In the genomic region with DNA sequence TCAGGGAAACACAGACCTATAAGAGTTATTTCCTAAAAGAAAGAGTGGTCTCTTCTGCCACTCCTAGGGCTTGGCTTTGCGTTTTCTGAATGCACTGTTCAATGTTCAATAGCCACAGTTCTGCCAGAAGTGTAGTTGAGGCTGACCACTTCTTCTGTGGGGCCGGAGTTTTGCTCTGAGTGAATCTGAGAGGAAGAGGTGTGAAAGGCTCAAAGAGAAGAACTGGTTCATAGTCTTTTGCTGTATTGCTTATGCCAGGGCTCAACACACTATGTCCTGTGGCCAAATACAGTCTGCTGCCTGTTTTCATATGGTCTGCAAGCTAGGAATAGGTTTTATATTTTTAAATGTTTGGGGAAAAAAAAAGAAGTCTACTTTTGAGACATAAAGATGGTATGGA, we compare ENCODE assay signal across 26 cellular contexts.
DNase-seq lines count a peak whose midpoint lies in the region; ATAC-seq, FAIRE-seq and TF ChIP-seq lines count a peak whose summit lies in the region.
"Had no signal": no experiment of that assay in that cellular context is flagged by ENCODE, and none has a peak within 500 bp of the region (broad histone marks: within the 10 kb centered on the region; RNA-seq: fewer than 3 reads in every experiment).

No MANE protein-coding gene starts in this region.

- no peak for TF ChIP-seq EP300 in SK-N-SH (IDR thresholded peaks at IDR 0.05; ENCODE audit: borderline replicate concordance in 1 of 2, low read depth in 1 of 2, low read length in 1 of 2)

- TF ChIP-seq RAD21 in SK-N-SH (IDR thresholded peaks at IDR 0.05; ENCODE audit: low read length), result no peak

- peaks cover 0 to 23% (median 4%) of the 10 kb centered on the region in 5 donors for H3K27me3 Mint-ChIP-seq in naive thymus-derived CD4-positive, alpha-beta T cell

- DNase-seq in GM12892 (ENCODE audit: insufficient read length) (no peak), CD1c-positive myeloid dendritic cell (ENCODE audit: extremely low spot score) (no peak), SK-N-SH (no peak), HAP-1 (ENCODE audit: low spot score in 2 of 2) (no peak)
- no peak for DNase-seq in naive thymus-derived CD4-positive, alpha-beta T cell
- DNase-seq: CD4-positive, CD25-positive, alpha-beta regulatory T cell; COR-L47; DMS 273 treated with DMSO at 0.1 percent for 48 hours; DND-41; GOT3; IMR-90; NCI-H1417; NCI-H187; NCI-H2107; NCI-H510A; NCI-H748 treated with DMSO at 0.1 percent for 48 hours; NK-92 treated with Interleukin-12 subunit alpha and Interleukin-12 subunit beta, amount 100 ng/mL, for 24 hours; SHP77; T-cell had no signal

- H3K4me3 ChIP-seq in SK-N-SH (ENCODE audit: low read depth in 2 of 2, low read length in 1 of 2) (no peak overlapping the region), HAP-1 (no peak overlapping the region)
- H3K4me3 ChIP-seq in naive thymus-derived CD4-positive, alpha-beta T cell (ENCODE audit: low read length), result no peak overlapping the region

- peaks cover 0 to 2% (median 0%) of the 10 kb centered on the region in 11 donors for H3K9me3 Mint-ChIP-seq in naive thymus-derived CD4-positive, alpha-beta T cell
- H3K9me3 Mint-ChIP-seq: T-cell had no signal

- H3K27me3 ChIP-seq in SK-N-SH (ENCODE audit: insufficient read depth), result no peaks in the 10 kb centered on the region
- H3K27me3 ChIP-seq in naive thymus-derived CD4-positive, alpha-beta T cell (ENCODE audit: control insufficient read depth in 2 of 2, insufficient read depth in 2 of 2, low read length in 2 of 2), result no peaks in the 10 kb centered on the region
- no peaks in the 10 kb centered on the region for H3K27me3 ChIP-seq in HAP-1 (ENCODE audit: low read depth)

- no peaks in the 10 kb centered on the region for H3K4me1 Mint-ChIP-seq in naive thymus-derived CD4-positive, alpha-beta T cell
- H3K4me1 Mint-ChIP-seq: B cell; CD4-positive, CD25-positive, alpha-beta regulatory T cell; T-cell had no signal

- 25% methylated on average over 2 of the region's 2 CpGs for WGBS in SK-N-SH (ENCODE audit: low lambda C conversion rate)

- H3K79me2 ChIP-seq in SK-N-SH (ENCODE audit: insufficient read depth), result no peaks in the 10 kb centered on the region

- H3K9me3 ChIP-seq in SK-N-SH (no peaks in the 10 kb centered on the region), HAP-1 (no peaks in the 10 kb centered on the region)
- no peaks in the 10 kb centered on the region for H3K9me3 ChIP-seq in naive thymus-derived CD4-positive, alpha-beta T cell (ENCODE audit: control insufficient read depth in 2 of 3, low read length in 3 of 3)

- H3K9me2 ChIP-seq in SK-N-SH, result no peaks in the 10 kb centered on the region

- TF ChIP-seq CTCF in SK-N-SH (IDR thresholded peaks at IDR 0.05), result no peak

- in situ Hi-C loops in HAP-1 (cut with MboI; ENCODE audit: low sequenced_read_pairs), result no loop called here

- intact Hi-C loops in naive thymus-derived CD4-positive, alpha-beta T cell (cut with micrococcal nuclease), result no loop called here

- H3K36me3 ChIP-seq in SK-N-SH (replicated peaks in 1 of 2; ENCODE audit: control insufficient read depth in 1 of 2, insufficient read depth in 2 of 2, low read length in 1 of 2) (no peaks in the 10 kb centered on the region), HAP-1 (replicated peaks) (no peaks in the 10 kb centered on the region)
- H3K36me3 ChIP-seq in naive thymus-derived CD4-positive, alpha-beta T cell (ENCODE audit: control insufficient read depth in 2 of 3, insufficient read depth in 3 of 3, low read length in 3 of 3), result no peaks in the 10 kb centered on the region

- H3F3A ChIP-seq in SK-N-SH (replicated peaks; ENCODE audit: insufficient read depth), result no peaks in the 10 kb centered on the region

- no peak overlapping the region for H3K27ac ChIP-seq in SK-N-SH (ENCODE audit: low read depth in 2 of 2, low read length in 1 of 2)
- H3K27ac ChIP-seq in naive thymus-derived CD4-positive, alpha-beta T cell (ENCODE audit: low read depth, low read length), result no peak overlapping the region

- CTCF ChIA-PET in SK-N-SH (lab: Yijun Ruan, JAX), result interaction anchor here (0.7 kb wide), 1 partner anchor 10 kb away, joined by 3 read pairs; no protein-coding TSS in a partner anchor
- CTCF ChIA-PET in naive thymus-derived CD4-positive, alpha-beta T cell (lab: Charles Lee), result no interaction called here

- no peaks in the 10 kb centered on the region for H4K20me1 ChIP-seq in SK-N-SH (ENCODE audit: insufficient read depth)

- no peak overlapping the region for H3K9ac ChIP-seq in SK-N-SH

- FAIRE-seq in GM12892 (lab: Jason Lieb, UNC), result peak; percentile 76
- FAIRE-seq: HTR-8/SVneo, RCC 7860 had no signal

- H3K4me2 ChIP-seq in SK-N-SH, result no peak overlapping the region

- TF ChIP-seq POLR2A in GM12892 (IDR thresholded peaks at IDR 0.05; ENCODE audit: low read depth, low read length), result no peak

- ATAC-seq in GM18907 (IDR thresholded peaks at IDR 0.05; ENCODE audit: unreplicated experiment), result peak; percentile 46
- ATAC-seq in HG02571 (IDR thresholded peaks at IDR 0.05; ENCODE audit: unreplicated experiment), result peak; percentile 66
- peak; percentile 52 for ATAC-seq in HG03378 (IDR thresholded peaks at IDR 0.05; ENCODE audit: unreplicated experiment)
- no peak for ATAC-seq in naive thymus-derived CD4-positive, alpha-beta T cell
- ATAC-seq: SK-N-SH treated with all-trans-retinoic acid at 6 μM for 48 hours, T-cell had no signal

- no peaks in the 10 kb centered on the region for H3K36me3 Mint-ChIP-seq in naive thymus-derived CD4-positive, alpha-beta T cell
- H3K36me3 Mint-ChIP-seq: CD4-positive, CD25-positive, alpha-beta regulatory T cell; T-cell had no signal

- H3K4me3 Mint-ChIP-seq in naive thymus-derived CD4-positive, alpha-beta T cell, result no peak overlapping the region
- H3K4me3 Mint-ChIP-seq: B cell; CD4-positive, CD25-positive, alpha-beta regulatory T cell; T-cell had no signal

- no peak overlapping the region for H3K27ac Mint-ChIP-seq in naive thymus-derived CD4-positive, alpha-beta T cell
- H3K27ac Mint-ChIP-seq: B cell; CD4-positive, CD25-positive, alpha-beta regulatory T cell; T-cell had no signal

- POLR2A ChIA-PET in SK-N-SH (lab: Yijun Ruan, JAX), result no interaction called here
- POLR2A ChIA-PET in naive thymus-derived CD4-positive, alpha-beta T cell (lab: Charles Lee), result no interaction called here

- H3K4me1 ChIP-seq in SK-N-SH (ENCODE audit: control insufficient read depth in 1 of 2, insufficient read depth in 2 of 2, low read depth in 1 of 2, low read length in 1 of 2), result no peaks in the 10 kb centered on the region
- no peaks in the 10 kb centered on the region for H3K4me1 ChIP-seq in naive thymus-derived CD4-positive, alpha-beta T cell (ENCODE audit: control insufficient read depth in 2 of 2, insufficient read depth in 2 of 2, low read length in 2 of 2)
- no peaks in the 10 kb centered on the region for H3K4me1 ChIP-seq in HAP-1

- no peak overlapping the region for H2AFZ ChIP-seq in SK-N-SH (ENCODE audit: low read depth)

TF ChIP-seq in SK-N-SH, 30 proteins besides CTCF, POLR2A, EP300 and RAD21:
- TF ChIP-seq NFIC (IDR thresholded peaks at IDR 0.05; ENCODE audit: borderline replicate concordance), result no peak
- TF ChIP-seq, protein P1, sequence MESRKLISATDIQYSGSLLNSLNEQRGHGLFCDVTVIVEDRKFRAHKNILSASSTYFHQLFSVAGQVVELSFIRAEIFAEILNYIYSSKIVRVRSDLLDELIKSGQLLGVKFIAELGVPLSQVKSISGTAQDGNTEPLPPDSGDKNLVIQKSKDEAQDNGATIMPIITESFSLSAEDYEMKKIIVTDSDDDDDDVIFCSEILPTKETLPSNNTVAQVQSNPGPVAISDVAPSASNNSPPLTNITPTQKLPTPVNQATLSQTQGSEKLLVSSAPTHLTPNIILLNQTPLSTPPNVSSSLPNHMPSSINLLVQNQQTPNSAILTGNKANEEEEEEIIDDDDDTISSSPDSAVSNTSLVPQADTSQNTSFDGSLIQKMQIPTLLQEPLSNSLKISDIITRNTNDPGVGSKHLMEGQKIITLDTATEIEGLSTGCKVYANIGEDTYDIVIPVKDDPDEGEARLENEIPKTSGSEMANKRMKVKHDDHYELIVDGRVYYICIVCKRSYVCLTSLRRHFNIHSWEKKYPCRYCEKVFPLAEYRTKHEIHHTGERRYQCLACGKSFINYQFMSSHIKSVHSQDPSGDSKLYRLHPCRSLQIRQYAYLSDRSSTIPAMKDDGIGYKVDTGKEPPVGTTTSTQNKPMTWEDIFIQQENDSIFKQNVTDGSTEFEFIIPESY (IDR thresholded peaks at IDR 0.05; ENCODE audit: borderline replicate concordance, low read depth), result no peak
- TF ChIP-seq POLR2AphosphoS5 (IDR thresholded peaks at IDR 0.05; ENCODE audit: low read depth, low read length), result no peak
- no peak for TF ChIP-seq FOXM1 (IDR thresholded peaks at IDR 0.05; ENCODE audit: low read depth)
- no peak for TF ChIP-seq SMC3 (IDR thresholded peaks at IDR 0.05; ENCODE audit: low read depth, low read length)
- no peak for TF ChIP-seq CHD2 (IDR thresholded peaks at IDR 0.05; ENCODE audit: low read length, partially characterized antibody)
- no peak for TF ChIP-seq ELF1 (IDR thresholded peaks at IDR 0.05)
- TF ChIP-seq YY1 (IDR thresholded peaks at IDR 0.05; ENCODE audit: low read depth), result no peak
